ENCODE assay signal across 15 cellular contexts in the genomic region with DNA sequence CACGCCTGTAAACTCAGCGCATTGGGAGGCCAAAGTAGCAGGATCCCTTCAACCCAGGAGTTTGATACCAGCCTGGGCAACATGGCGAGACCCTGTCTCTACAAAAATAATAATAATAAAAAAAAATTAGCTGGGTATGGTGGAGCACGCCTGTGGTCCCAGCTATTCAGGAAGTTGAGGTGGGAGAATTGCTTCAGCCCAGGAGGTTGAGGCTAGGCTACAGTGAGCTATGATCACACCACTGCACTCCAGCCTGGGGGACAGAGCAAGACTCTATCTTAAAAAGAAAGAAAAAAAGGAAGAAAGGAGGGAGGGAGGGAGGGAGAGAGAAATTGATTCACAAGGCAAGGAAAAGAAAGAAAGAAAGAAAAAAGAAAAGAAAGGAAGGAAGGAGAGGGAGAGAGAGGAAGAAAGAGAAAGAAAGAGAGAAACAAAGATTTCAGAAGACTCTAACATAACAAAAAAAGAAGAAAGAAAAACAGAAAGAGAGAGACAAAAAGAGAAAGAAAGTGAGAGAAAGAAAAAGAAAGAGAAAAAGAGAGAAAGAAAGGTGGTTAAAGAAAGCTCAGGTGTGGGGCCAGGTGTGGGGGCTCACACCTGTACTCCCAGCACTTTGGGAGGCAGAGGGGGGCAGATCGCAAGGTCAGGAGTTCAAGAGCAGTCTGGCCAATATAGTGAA. TPM values are rescaled to one million over a fixed set of nuclear protein-coding genes. Genes with fewer than 3 reads are reported as not detected.
A peak's percentile ranks its signal among the peaks of the same experiment; 100 is the strongest.
DNase-seq lines count a peak whose midpoint lies in the region; ATAC-seq and TF ChIP-seq lines count a peak whose summit lies in the region.
"Had no signal": no experiment of that assay in that cellular context is flagged by ENCODE, and none has a peak within 500 bp of the region (broad histone marks: within the 10 kb centered on the region; RNA-seq: fewer than 3 reads in every experiment).

No MANE protein-coding gene starts in this region.

- H2AFZ ChIP-seq in DND-41 (ENCODE audit: low read depth, low read length): no peak overlapping the region
- no peak overlapping the region for H2AFZ ChIP-seq in Karpas-422 (ENCODE audit: low read length)

- TF ChIP-seq CTCF in DND-41 (IDR thresholded peaks at IDR 0.05; ENCODE audit: borderline replicate concordance, extremely low read depth, low read length, poor library complexity, severe bottlenecking) (no peak), sigmoid colon (IDR thresholded peaks at IDR 0.05) (no peak)

- no peaks in the 10 kb centered on the region for H3K36me3 Mint-ChIP-seq in activated T-helper 17 cell treated with anti-CD3 and anti-CD28 coated beads, Interleukin-2, amount 50 U/mL, for 72 hours (ENCODE audit: low read depth)
- no peaks in the 10 kb centered on the region for H3K36me3 Mint-ChIP-seq in naive thymus-derived CD8-positive, alpha-beta T cell

- H4K20me1 ChIP-seq in DND-41 (ENCODE audit: insufficient read depth, low read length) (no peaks in the 10 kb centered on the region), Karpas-422 (ENCODE audit: insufficient read depth, low read depth, low read length) (0 out of 2 replicates have a peak, but pooled peaks cover 6% of the 10 kb centered on the region)

- no peaks in the 10 kb centered on the region for H3K27me3 ChIP-seq in DND-41 (ENCODE audit: insufficient read depth, low read length, poor library complexity)
- H3K27me3 ChIP-seq in sigmoid colon: no peaks in the 10 kb centered on the region
- H3K27me3 ChIP-seq in Karpas-422 (ENCODE audit: low read length): no peaks in the 10 kb centered on the region

- H3K27me3 Mint-ChIP-seq in activated T-helper 17 cell treated with anti-CD3 and anti-CD28 coated beads, Interleukin-2, amount 50 U/mL, for 72 hours: no peaks in the 10 kb centered on the region
- no peaks in the 10 kb centered on the region for H3K27me3 Mint-ChIP-seq in naive thymus-derived CD8-positive, alpha-beta T cell

- WGBS in sigmoid colon, 2 donors: 91 to 95% methylated on average over 5 of the region's 5 CpGs

- no peaks in the 10 kb centered on the region for H3K9me3 Mint-ChIP-seq in activated T-helper 17 cell treated with anti-CD3 and anti-CD28 coated beads, Interleukin-2, amount 50 U/mL, for 72 hours
- no peaks in the 10 kb centered on the region for H3K9me3 Mint-ChIP-seq in naive thymus-derived CD8-positive, alpha-beta T cell

- no peak overlapping the region for H3K4me2 ChIP-seq in DND-41 (ENCODE audit: insufficient read depth, low read length)
- no peak overlapping the region for H3K4me2 ChIP-seq in Karpas-422 (ENCODE audit: low read depth, low read length, poor library complexity, severe bottlenecking)

- H3K4me3 ChIP-seq in DND-41 (ENCODE audit: low read depth in 1 of 2, low read length in 2 of 2): no peak overlapping the region
- H3K4me3 ChIP-seq in sigmoid colon: no peak overlapping the region
- H3K4me3 ChIP-seq in Karpas-422 (ENCODE audit: low read length): no peak overlapping the region
- H3K4me3 ChIP-seq: GM12878, SK-N-MC had no signal

- no peak for TF ChIP-seq EP300 in sigmoid colon (IDR thresholded peaks at IDR 0.05)

- H3K27ac ChIP-seq in DND-41 (ENCODE audit: low read length): no peak overlapping the region
- no peak overlapping the region for H3K27ac ChIP-seq in sigmoid colon
- no peak overlapping the region for H3K27ac ChIP-seq in Karpas-422 (ENCODE audit: low read length)
- H3K27ac ChIP-seq: SK-N-MC, VCaP had no signal

- peak overlapping the region; percentile 50 for H3K4me3 Mint-ChIP-seq in activated T-helper 17 cell treated with anti-CD3 and anti-CD28 coated beads, Interleukin-2, amount 50 U/mL, for 72 hours
- peak overlapping the region in 2 of 10 donors; percentile 18 to 33 for H3K4me3 Mint-ChIP-seq in naive thymus-derived CD8-positive, alpha-beta T cell

- TF ChIP-seq POLR2A in sigmoid colon (IDR thresholded peaks at IDR 0.05): no peak

- H3K27ac Mint-ChIP-seq in activated T-helper 17 cell treated with anti-CD3 and anti-CD28 coated beads, Interleukin-2, amount 50 U/mL, for 72 hours: peak overlapping the region; percentile 84
- peak overlapping the region in 7 of 10 donors; percentile 32 to 91 (median 64) for H3K27ac Mint-ChIP-seq in naive thymus-derived CD8-positive, alpha-beta T cell

- POLR2A ChIA-PET in naive thymus-derived CD8-positive, alpha-beta T cell (lab: Charles Lee): interaction anchor here (0.7 to 2.4 kb wide), 3 partner anchors 10 to 1061 kb away, joined by 6 to 7 read pairs (median 6); partner anchors contain the start of gene MFNG

- no peaks in the 10 kb centered on the region for H3K9me2 ChIP-seq in Karpas-422 (replicated peaks; ENCODE audit: insufficient read depth, low read length)

- intact Hi-C loops in sigmoid colon (cut with DNase I): no loop called here

- H3K4me1 Mint-ChIP-seq in activated T-helper 17 cell treated with anti-CD3 and anti-CD28 coated beads, Interleukin-2, amount 50 U/mL, for 72 hours: peaks cover 20% of the 10 kb centered on the region
- H3K4me1 Mint-ChIP-seq in naive thymus-derived CD8-positive, alpha-beta T cell: peaks cover 8 to 38% (median 30%) of the 10 kb centered on the region in 4 donors

- H3K4me1 ChIP-seq in DND-41 (ENCODE audit: insufficient read depth, low read length) (no peaks in the 10 kb centered on the region), sigmoid colon (peaks cover 0 to 10% (median 3%) of the 10 kb centered on the region in 4 donors), Karpas-422 (ENCODE audit: low read length) (peaks cover 27% of the 10 kb centered on the region)

- H3K36me3 ChIP-seq in DND-41 (ENCODE audit: insufficient read depth, low read length) (no peaks in the 10 kb centered on the region), sigmoid colon (no peaks in the 10 kb centered on the region), Karpas-422 (ENCODE audit: insufficient read depth, low read length) (no peaks in the 10 kb centered on the region)

- peak; percentile 29 for DNase-seq in SIG-M5 treated with dmso at 0.1 percent for 504 hours (lab: John Stamatoyannopoulos, UW; ENCODE audit: unreplicated experiment)
- DNase-seq in SIG-M5 (lab: John Stamatoyannopoulos, UW): no peak
- DNase-seq in DND-41: no peak
- no peak for DNase-seq in naive thymus-derived CD8-positive, alpha-beta T cell
- DNase-seq in sigmoid colon: no peak
- DNase-seq in Karpas-422: no peak
- DNase-seq: caudate nucleus; foreskin melanocyte; NCI-H1694 treated with DMSO at 0.1 percent for 48 hours; stimulated activated CD4-positive, alpha-beta T cell treated with anti-CD3 and anti-CD28 coated beads, Interleukin-2, amount 100 ng/mL, for 24 hours had no signal

- no peaks in the 10 kb centered on the region for H3K79me2 ChIP-seq in DND-41 (ENCODE audit: insufficient read depth, low read length)
- H3K79me2 ChIP-seq in Karpas-422 (ENCODE audit: low read length): no peaks in the 10 kb centered on the region

- H3K9me3 ChIP-seq in DND-41 (ENCODE audit: insufficient read depth, low read length, severe bottlenecking) (no peaks in the 10 kb centered on the region), sigmoid colon (no peaks in the 10 kb centered on the region), Karpas-422 (ENCODE audit: low read length) (no peaks in the 10 kb centered on the region)

- no peak overlapping the region for H3K9ac ChIP-seq in DND-41 (ENCODE audit: low read depth, low read length)
- no peak overlapping the region for H3K9ac ChIP-seq in Karpas-422 (ENCODE audit: low read length)

- ATAC-seq in DND-41 (ENCODE audit: insufficient read depth, low read depth) (0 out of 3 replicates have a peak, but pooled peaks have one; percentile 44), GM18907 (IDR thresholded peaks at IDR 0.05; ENCODE audit: unreplicated experiment) (no peak)
- no peak for ATAC-seq in activated T-helper 17 cell treated with anti-CD3 and anti-CD28 coated beads, Interleukin-2, amount 50 U/mL, for 72 hours (replicated peaks)
- ATAC-seq in naive thymus-derived CD8-positive, alpha-beta T cell: no peak

RNA-seq across cellular contexts. Expression of gene MYH9, which starts 37.3 kb away (rescaled TPM):
- total RNA-seq in activated T-helper 17 cell treated with anti-CD3 and anti-CD28 coated beads, Interleukin-2, amount 50 U/mL, for 72 hours: 100 to 1,000 TPM; 782 to 800 TPM
- total RNA-seq in naive thymus-derived CD8-positive, alpha-beta T cell: 100 to 1,000 TPM; 711 to 718 TPM
- 100 to 1,000 TPM in 2 of 3 donors, 10 to 100 TPM in 1; 51.2 to 389 (median 105) TPM for polyA plus RNA-seq in naive thymus-derived CD8-positive, alpha-beta T cell
- 100 to 1,000 TPM; 147 to 273 (median 184) TPM for total RNA-seq in sigmoid colon
- polyA plus RNA-seq in sigmoid colon: 100 to 1,000 TPM in 1 of 3 donors, 10 to 100 TPM in 2; 63.7 to 307 (median 88.3) TPM
- 57.5 and 95.1 TPM in 2 replicates for total RNA-seq in Karpas-422 (2014; rRNA removed; shearing (Covaris generic); ENCODE audit: low replicate concordance)

RNA-seq across cellular contexts. Expression of gene TXN2, which starts 56.4 kb away (rescaled TPM):
- total RNA-seq in activated T-helper 17 cell treated with anti-CD3 and anti-CD28 coated beads, Interleukin-2, amount 50 U/mL, for 72 hours: 100 to 1,000 TPM in 1 of 2 donors, 10 to 100 TPM in 1; 87.9 to 114 TPM
- 10 to 100 TPM; 40.8 to 43.4 TPM for total RNA-seq in naive thymus-derived CD8-positive, alpha-beta T cell
- 100 to 1,000 TPM; 145 to 158 (median 157) TPM for polyA plus RNA-seq in naive thymus-derived CD8-positive, alpha-beta T cell
- total RNA-seq in sigmoid colon: 10 to 100 TPM; 43.2 to 72.2 (median 61.9) TPM
- 100 to 1,000 TPM; 145 to 181 (median 171) TPM for polyA plus RNA-seq in sigmoid colon
- 26.7 and 45.4 TPM in 2 replicates for total RNA-seq in Karpas-422 (2014; rRNA removed; shearing (Covaris generic); ENCODE audit: low replicate concordance)
